ENCODE assay signal across 10 cellular contexts in the genomic region with DNA sequence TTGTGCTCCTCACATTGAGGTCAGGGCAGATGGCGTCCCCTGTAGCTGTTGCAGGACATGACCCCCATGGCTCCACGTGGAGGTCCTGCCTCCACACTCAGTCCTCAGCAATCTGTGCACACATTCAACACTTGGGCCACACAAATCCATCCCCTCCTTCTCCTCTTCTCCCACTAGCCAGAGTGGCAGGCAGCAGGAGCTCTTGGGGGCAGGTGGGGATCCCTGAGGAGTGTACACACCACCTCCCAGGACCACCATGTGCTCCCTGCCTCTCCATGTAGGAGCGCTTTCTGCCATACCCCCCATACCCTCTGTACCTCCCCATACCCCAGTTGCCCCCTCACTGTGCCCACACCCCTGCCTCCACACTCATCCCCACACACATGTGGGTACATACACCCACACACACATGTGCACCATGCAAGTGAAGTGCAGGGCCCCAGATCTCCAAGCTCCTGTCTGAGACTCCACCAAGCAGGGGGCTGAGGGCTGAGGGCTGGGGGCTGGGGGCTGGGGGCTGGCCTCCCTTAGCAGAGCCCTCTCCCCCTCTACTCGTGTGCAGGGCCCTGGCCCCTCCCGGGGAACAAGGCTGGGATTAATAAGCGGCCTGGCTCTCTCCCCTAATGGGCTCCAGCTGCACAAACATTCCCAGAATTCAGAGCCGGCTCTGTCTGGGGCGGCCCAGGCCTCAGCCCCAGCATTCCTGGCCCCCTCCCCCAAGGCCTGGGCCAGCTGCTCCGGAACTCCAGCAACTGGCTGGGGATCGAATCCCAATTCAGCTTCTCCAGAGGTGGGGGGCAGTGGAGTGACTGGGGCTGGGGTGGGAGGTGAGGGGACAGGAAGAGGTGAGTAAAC. TPM values are rescaled to one million over a fixed set of nuclear protein-coding genes. Genes with fewer than 3 reads are reported as not detected.
DNase-seq lines count a peak whose midpoint lies in the region; ATAC-seq and TF ChIP-seq lines count a peak whose summit lies in the region.
"Had no signal": no experiment of that assay in that cellular context is flagged by ENCODE, and none has a peak within 500 bp of the region (broad histone marks: within the 10 kb centered on the region; RNA-seq: fewer than 3 reads in every experiment).

No MANE protein-coding gene starts in this region.

- H4K20me1 ChIP-seq in osteoblast (ENCODE audit: insufficient read depth, low read length) = no peaks in the 10 kb centered on the region

- peaks cover 12% of the 10 kb centered on the region for H3K4me1 ChIP-seq in osteoblast (ENCODE audit: insufficient read depth, low read length)
- H3K4me1 ChIP-seq in prostate gland (replicated peaks) = no peaks in the 10 kb centered on the region

- H3K4me3 ChIP-seq in osteoblast (ENCODE audit: insufficient read depth, low read length) (no peak overlapping the region), prostate gland (no peak overlapping the region)

- H3K9me3 ChIP-seq in osteoblast (ENCODE audit: low read depth, low read length) (no peaks in the 10 kb centered on the region), prostate gland (no peaks in the 10 kb centered on the region)

- H3K27me3 ChIP-seq in osteoblast (ENCODE audit: insufficient read depth, low read length) = no peaks in the 10 kb centered on the region
- no peaks in the 10 kb centered on the region for H3K27me3 ChIP-seq in prostate gland (replicated peaks; ENCODE audit: insufficient read depth)

- intact Hi-C loops in prostate gland (cut with DNase I) = no loop called here

- WGBS in prostate gland = 36% methylated on average over 8 of the region's 10 CpGs

- H2AFZ ChIP-seq in osteoblast (ENCODE audit: low read length) = peak overlapping the region; percentile 62

- TF ChIP-seq POLR2A in prostate gland (IDR thresholded peaks at IDR 0.05) = no peak

- no peak overlapping the region for H3K4me2 ChIP-seq in osteoblast (ENCODE audit: insufficient read depth, low read length)

- H3K36me3 ChIP-seq in osteoblast (ENCODE audit: insufficient read depth, low read length) = no peaks in the 10 kb centered on the region
- H3K36me3 ChIP-seq in prostate gland = no peaks in the 10 kb centered on the region

- TF ChIP-seq CTCF in osteoblast (IDR thresholded peaks at IDR 0.05; ENCODE audit: extremely low read depth, low read depth, low read length) = no peak
- TF ChIP-seq CTCF in prostate gland (IDR thresholded peaks at IDR 0.05) = no peak

- H3K79me2 ChIP-seq in osteoblast (ENCODE audit: insufficient read depth, low read length) = no peaks in the 10 kb centered on the region

- DNase-seq in EH (ENCODE audit: low read depth) = peak; percentile 92
- DNase-seq in NCI-H2081 (lab: John Stamatoyannopoulos, UW) = peak; percentile 98 to 99
- peak; percentile 75 for DNase-seq in dedifferentiated amniotic fluid mesenchymal stem cell (ENCODE audit: extremely low spot score)
- DNase-seq in osteoblast (ENCODE audit: insufficient read length, low spot score, missing footprints) = peak; percentile 93
- DNase-seq in prostate gland (ENCODE audit: low spot score) = no peak
- no peak for DNase-seq in T1000 (lab: John Stamatoyannopoulos, UW)
- DNase-seq in middle frontal gyrus (ENCODE audit: extremely low spot score, low spot score) = no peak
- DNase-seq: activated gamma-delta T cell; stimulated activated CD4-positive, alpha-beta T cell treated with anti-CD3 and anti-CD28 coated beads, Interleukin-4, amount 100 ng/mL, for 4 hours had no signal

- ATAC-seq in GM18870 (IDR thresholded peaks at IDR 0.05; ENCODE audit: unreplicated experiment) = no peak

- no peak overlapping the region for H3K27ac ChIP-seq in osteoblast (ENCODE audit: low read depth, low read length)
- H3K27ac ChIP-seq in prostate gland = no peak overlapping the region

RNA-seq across cellular contexts. Expression of a gene that starts 48.2 kb away (rescaled TPM):
- total RNA-seq in osteoblast = under 0.01 TPM in 1 of 2 replicates, not detected in the other
- 10 to 100 TPM in 1 of 2 donors, not detected in 1; 21.8 TPM for total RNA-seq in prostate gland

RNA-seq across cellular contexts. Expression of a gene that starts 50.8 kb away (rescaled TPM):
- 15.9 and 23.9 TPM in 2 replicates for total RNA-seq in osteoblast
- total RNA-seq in prostate gland = 10 to 100 TPM in 1 of 2 donors, 1 to 10 TPM in 1; 3.3 to 10.1 TPM

Comparison
In these comparisons a context has a peak if more than half of its experiments do, and no peak if none do; other contexts are left out.
1. DNase-seq: peak in EH (single experiment), NCI-H2081 (2 of 2), dedifferentiated amniotic fluid mesenchymal stem cell (single experiment) and osteoblast (single experiment); none in prostate gland (single experiment), T1000 (single experiment) and middle frontal gyrus (single experiment).